Comparison of ENCODE assay signal across 36 cellular contexts in the genomic region with DNA sequence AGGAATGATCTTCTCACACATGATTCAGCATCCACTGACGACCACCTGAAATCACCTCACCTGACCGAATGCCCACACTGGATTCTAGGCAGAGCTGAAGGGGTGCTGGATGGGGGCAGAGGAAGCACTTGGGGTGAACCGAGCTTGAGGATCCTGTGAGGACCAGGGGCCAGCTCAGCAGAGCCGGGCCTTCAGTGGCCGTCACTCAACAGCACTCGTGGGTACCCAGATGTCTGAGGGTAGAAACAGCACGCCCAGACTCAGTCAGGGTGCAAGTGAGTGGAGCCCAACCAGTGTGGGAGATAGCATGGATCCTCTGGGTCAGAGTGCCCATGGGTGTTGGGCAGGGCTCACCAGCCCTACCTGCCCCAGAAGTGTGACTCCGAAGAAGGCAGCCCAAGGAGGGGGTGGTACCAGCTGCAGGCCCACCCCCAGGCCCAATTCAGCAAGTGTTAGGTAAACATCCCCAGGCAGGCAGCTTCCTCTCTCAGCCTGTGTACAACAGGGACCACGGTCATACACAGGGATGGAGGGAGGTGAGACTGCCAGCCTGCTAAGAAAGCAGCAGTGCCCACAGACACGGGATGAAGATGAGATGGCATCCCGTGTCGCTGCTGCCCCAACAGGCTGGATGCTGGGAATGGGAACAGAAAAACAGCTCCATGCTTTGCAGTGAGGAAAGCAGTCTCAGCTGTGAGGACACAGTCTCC. TPM values are rescaled to one million over a fixed set of nuclear protein-coding genes. Genes with fewer than 3 reads are reported as not detected.
"Had no signal": no experiment of that assay in that cellular context is flagged by ENCODE, and none has a peak within 500 bp of the region (broad histone marks: within the 10 kb centered on the region; RNA-seq: fewer than 3 reads in every experiment).

No MANE protein-coding gene starts in this region.

- DNase-seq: activated CD4-positive, alpha-beta T cell treated with anti-CD3 and anti-CD28 coated beads for 1 hour; activated CD4-positive, alpha-beta T cell treated with anti-CD3 and anti-CD28 coated beads for 48 hours; activated CD4-positive, CD25-positive, alpha-beta regulatory T cell; activated CD8-positive, alpha-beta T cell treated with anti-CD3 and anti-CD28 coated beads, Interleukin-2, amount 10 ng/mL, durations not matched to agents 7 days and 5 days; activated gamma-delta T cell treated with Interleukin-2 at 50 U/mL for 16 hours; activated naive CD4-positive, alpha-beta T cell treated with anti-CD3 and anti-CD28 coated beads for 36 hours; activated T-cell treated with anti-CD3 and anti-CD28 coated beads, Interleukin-2, amount 50 U/mL, for 24 hours; adrenal gland; anterior cingulate cortex; caudate nucleus; MM.1S; MV-4-11; NCI-H1092; NCI-H1436 treated with DMSO at 0.1 percent for 48 hours; NCI-H187; NCI-H2029 treated with DMSO at 0.1 percent for 48 hours; NCI-H2107; NCI-H2171; NCI-H510A; NCI-H526; NCI-H748 treated with DMSO at 0.1 percent for 48 hours; NK-92 treated with Interleukin-12 subunit alpha and Interleukin-12 subunit beta, amount 100 ng/mL, for 24 hours; PC-9; SIG-M5; T-helper 1 cell; T1000; WERI-Rb-1 had no signal

- H3K27ac ChIP-seq: adrenal gland, KMS-11, PC-9, RWPE1, WERI-Rb-1 had no signal

- H3K9me3 Mint-ChIP-seq: activated naive CD4-positive, alpha-beta T cell treated with anti-CD3 and anti-CD28 coated beads for 36 hours; activated naive CD4-positive, alpha-beta T cell treated with anti-CD3 and anti-CD28 coated beads, Interleukin-2, amount 50 U/mL, for 72 hours; activated T-cell treated with anti-CD3 and anti-CD28 coated beads, Interleukin-2, amount 50 U/mL, for 24 hours; activated T-helper 1 cell treated with anti-CD3 and anti-CD28 coated beads, Interleukin-12 subunit alpha, Interleukin-12 subunit beta, Interleukin-2, Interleukin-4 antibody, amounts not matched to agents 30 ng/mL and 10 ng/mL and 1 ng/mL, durations not matched to agents 14 hours and 24 hours and 36 hours; brain had no signal

- H3K27ac Mint-ChIP-seq: activated CD8-positive, alpha-beta T cell treated with anti-CD3 and anti-CD28 coated beads, Interleukin-2, amount 10 ng/mL, durations not matched to agents 7 days and 5 days; activated naive CD4-positive, alpha-beta T cell treated with anti-CD3 and anti-CD28 coated beads for 36 hours; activated naive CD4-positive, alpha-beta T cell treated with anti-CD3 and anti-CD28 coated beads, Interleukin-2, amount 50 U/mL, for 72 hours; activated T-cell treated with anti-CD3 and anti-CD28 coated beads, Interleukin-2, amount 50 U/mL, for 24 hours; activated T-helper 1 cell treated with anti-CD3 and anti-CD28 coated beads, Interleukin-12 subunit alpha, Interleukin-12 subunit beta, Interleukin-2, Interleukin-4 antibody, amounts not matched to agents 30 ng/mL and 10 ng/mL and 1 ng/mL, durations not matched to agents 14 hours and 24 hours and 36 hours; brain had no signal

- H3K9me3 ChIP-seq: adrenal gland had no signal

- H3K36me3 ChIP-seq: adrenal gland, WERI-Rb-1 had no signal

- ATAC-seq: activated CD8-positive, alpha-beta T cell treated with anti-CD3 and anti-CD28 coated beads, Interleukin-2, amount 10 ng/mL, durations not matched to agents 7 days and 5 days; activated naive CD4-positive, alpha-beta T cell treated with anti-CD3 and anti-CD28 coated beads, Interleukin-2, amount 50 U/mL, for 72 hours; Right ventricle myocardium inferior; SK-N-SH treated with all-trans-retinoic acid at 6 μM for 48 hours had no signal

- H3K4me3 ChIP-seq: adrenal gland, PC-9 had no signal

- H3K4me1 ChIP-seq: adrenal gland had no signal

- H3K4me3 Mint-ChIP-seq: activated CD8-positive, alpha-beta T cell treated with anti-CD3 and anti-CD28 coated beads, Interleukin-2, amount 10 ng/mL, durations not matched to agents 7 days and 5 days; activated naive CD4-positive, alpha-beta T cell treated with anti-CD3 and anti-CD28 coated beads for 36 hours; activated T-cell treated with anti-CD3 and anti-CD28 coated beads, Interleukin-2, amount 50 U/mL, for 24 hours; activated T-helper 1 cell treated with anti-CD3 and anti-CD28 coated beads, Interleukin-12 subunit alpha, Interleukin-12 subunit beta, Interleukin-2, Interleukin-4 antibody, amounts not matched to agents 30 ng/mL and 10 ng/mL and 1 ng/mL, durations not matched to agents 14 hours and 24 hours and 36 hours; brain had no signal

- H3K36me3 Mint-ChIP-seq: activated naive CD4-positive, alpha-beta T cell treated with anti-CD3 and anti-CD28 coated beads, Interleukin-2, amount 50 U/mL, for 72 hours; brain had no signal

RNA-seq across cellular contexts. Expression of a gene that starts 16.6 kb away (rescaled TPM):
- total RNA-seq: activated T-helper 1 cell treated with anti-CD3 and anti-CD28 coated beads, Interleukin-12 subunit alpha, Interleukin-12 subunit beta, Interleukin-2, Interleukin-4 antibody, amounts not matched to agents 30 ng/mL and 10 ng/mL and 1 ng/mL, durations not matched to agents 14 hours and 24 hours and 36 hours; adrenal gland; OCI-LY7 had no signal

RNA-seq across cellular contexts. Expression of a gene that starts 48.4 kb away (rescaled TPM):
- total RNA-seq: OCI-LY7, SK-MEL-5 had no signal
